2 cellular contexts compared by ENCODE assay signal in genomic region chr7:32900415-32900814, GRCh38.
TF ChIP-seq lines count a peak whose summit lies in the region.

No MANE protein-coding gene starts in this region.

TF ChIP-seq in K562, 482 proteins besides CTCF, POLR2A, EP300 and RAD21 (continues in another document):
- TF ChIP-seq ZNF512 (tag; IDR thresholded peaks at IDR 0.05) (no peak), XRCC4 (IDR thresholded peaks at IDR 0.05; ENCODE audit: extremely low read depth, insufficient read depth, insufficient read length) (no peak), MGA (IDR thresholded peaks at IDR 0.05) (no peak), HNRNPH1 (optimal IDR thresholded peaks at IDR 0.05; ENCODE audit: low read depth, low read length) (no peak), SAFB2 (IDR thresholded peaks at IDR 0.05; ENCODE audit: borderline replicate concordance, low read depth, low read length, severe bottlenecking) (no peak), THRB (CRISPR knock-in tag; conservative IDR thresholded peaks at IDR 0.05) (no peak), RUNX1 (IDR thresholded peaks at IDR 0.05; ENCODE audit: low read depth) (no peak)

TF ChIP-seq in HepG2, 621 proteins besides CTCF, POLR2A, EP300 and RAD21:
- TF ChIP-seq ASH2L (IDR thresholded peaks at IDR 0.05; ENCODE audit: insufficient read length, low read depth, low read length) (peak; percentile 27), ZNF768 (CRISPR knock-in tag; IDR thresholded peaks at IDR 0.05) (no peak)
